In the genomic region with DNA sequence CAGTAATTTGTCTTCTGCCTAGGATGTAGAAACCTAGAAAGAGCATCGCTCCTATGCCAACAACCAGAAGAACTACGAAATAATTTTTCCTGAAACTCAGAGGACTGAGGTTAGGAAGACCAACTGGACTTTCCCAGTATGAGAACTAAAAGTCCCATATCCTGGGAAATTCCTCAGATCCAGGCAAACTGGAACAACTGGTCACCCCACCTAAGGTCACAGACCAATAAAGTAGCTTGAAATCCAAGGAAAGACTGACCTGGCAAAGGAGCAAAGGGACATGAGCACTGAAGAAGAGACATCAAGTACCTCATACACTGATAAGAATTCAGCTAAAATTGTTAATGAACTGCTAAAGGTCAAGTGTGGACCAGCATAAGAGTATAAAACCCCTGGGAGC, we compare ENCODE assay signal across 19 cellular contexts. TPM values are rescaled to one million over a fixed set of nuclear protein-coding genes. Genes with fewer than 3 reads are reported as not detected.
DNase-seq lines count a peak whose midpoint lies in the region; ATAC-seq and TF ChIP-seq lines count a peak whose summit lies in the region.
"Had no signal": no experiment of that assay in that cellular context is flagged by ENCODE, and none has a peak within 500 bp of the region (broad histone marks: within the 10 kb centered on the region; RNA-seq: fewer than 3 reads in every experiment).

No MANE protein-coding gene starts in this region.

- peaks cover 43% of the 10 kb centered on the region for H3K4me1 Mint-ChIP-seq in activated T-helper 17 cell treated with anti-CD3 and anti-CD28 coated beads, Interleukin-2, amount 50 U/mL, for 72 hours

- H2AK5ac ChIP-seq in trophoblast cell (ENCODE audit: low read length), result no peak overlapping the region

- no peak overlapping the region for H4K8ac ChIP-seq in trophoblast cell (ENCODE audit: low read depth, low read length)

- H3K36me3 Mint-ChIP-seq in activated T-helper 17 cell treated with anti-CD3 and anti-CD28 coated beads, Interleukin-2, amount 50 U/mL, for 72 hours (ENCODE audit: low read depth), result peaks cover 7% of the 10 kb centered on the region

- H2BK120ac ChIP-seq in trophoblast cell (ENCODE audit: insufficient read depth, low read length, poor library complexity), result no peak overlapping the region

- no peak overlapping the region for H3K18ac ChIP-seq in trophoblast cell (ENCODE audit: low read length)

- CTCF ChIA-PET in HEK293T (lab: Yijun Ruan, JAX), result no interaction called here

- H3K9me3 Mint-ChIP-seq in activated T-helper 17 cell treated with anti-CD3 and anti-CD28 coated beads, Interleukin-2, amount 50 U/mL, for 72 hours, result peaks cover 9% of the 10 kb centered on the region

- H3K4me2 ChIP-seq in BLaER1 treated with 17β-estradiol and CSF1 and Interleukin-3, amounts not matched to agents 10 nM and 100 nM, result peak overlapping the region in 6 of 11 experiments; percentile 1 to 33 (median 21); a peak in 4 of 22 replicates
- no peak overlapping the region for H3K4me2 ChIP-seq in trophoblast cell (ENCODE audit: low read length)
- H3K4me2 ChIP-seq: PC-9 had no signal

- peak overlapping the region; percentile 25 for H3K4me3 Mint-ChIP-seq in activated T-helper 17 cell treated with anti-CD3 and anti-CD28 coated beads, Interleukin-2, amount 50 U/mL, for 72 hours

- H2BK5ac ChIP-seq in trophoblast cell (ENCODE audit: low read depth, low read length, poor library complexity), result no peak overlapping the region

- no peaks in the 10 kb centered on the region for H3K79me2 ChIP-seq in trophoblast cell (ENCODE audit: control insufficient read depth, insufficient read depth, low read length, poor library complexity)

- H3K27ac Mint-ChIP-seq in activated T-helper 17 cell treated with anti-CD3 and anti-CD28 coated beads, Interleukin-2, amount 50 U/mL, for 72 hours, result peak overlapping the region; percentile 21

- DNase-seq in ELF-1 (ENCODE audit: low read depth, low spot score), result peak; percentile 9
- peak; percentile 60 to 82 for DNase-seq in trophoblast cell
- no peak for DNase-seq in HEK293T (ENCODE audit: extremely low spot score)
- DNase-seq in NCI-H1694 treated with DMSO at 0.1 percent for 48 hours (lab: John Stamatoyannopoulos, UW), result no peak
- DNase-seq: ACHN, DMS153, GF-D8, GOT3, NCI-H1105, NCI-H187, NCI-H226, NCI-H526, PC-9, SIG-M5 had no signal

- no peak overlapping the region for H3K9ac ChIP-seq in BLaER1 treated with 17β-estradiol and CSF1 and Interleukin-3, amounts not matched to agents 10 nM and 100 nM
- no peak overlapping the region for H3K9ac ChIP-seq in trophoblast cell (ENCODE audit: low read length)

- no peaks in the 10 kb centered on the region for H3K27me3 ChIP-seq in BLaER1 treated with 17β-estradiol and CSF1 and Interleukin-3, amounts not matched to agents 10 nM and 100 nM
- H3K27me3 ChIP-seq in trophoblast cell (ENCODE audit: insufficient read depth, low read length), result no peaks in the 10 kb centered on the region

- H3K4me3 ChIP-seq in BLaER1 treated with 17β-estradiol and CSF1 and Interleukin-3, amounts not matched to agents 10 nM and 100 nM, result no peak overlapping the region
- no peak overlapping the region for H3K4me3 ChIP-seq in trophoblast cell (ENCODE audit: low read depth, low read length)
- H3K4me3 ChIP-seq: PC-9 had no signal

- peak overlapping the region in 2 of 11 experiments; percentile 25 to 29; a peak in 1 of 22 replicates for H3K27ac ChIP-seq in BLaER1 treated with 17β-estradiol and CSF1 and Interleukin-3, amounts not matched to agents 10 nM and 100 nM
- H3K27ac ChIP-seq in trophoblast cell (ENCODE audit: low read depth, low read length), result no peak overlapping the region
- H3K27ac ChIP-seq: PC-9, RWPE1 had no signal

- POLR2A ChIA-PET in HEK293T (lab: Yijun Ruan, JAX), result no interaction called here

- H4K12ac ChIP-seq in trophoblast cell (ENCODE audit: low read depth, low read length), result no peak overlapping the region

- no peak overlapping the region for H4K91ac ChIP-seq in trophoblast cell (ENCODE audit: low read depth, low read length)

- no peak overlapping the region for H2AFZ ChIP-seq in trophoblast cell (ENCODE audit: insufficient read depth, low read length, poor library complexity)
- H2AFZ ChIP-seq: PC-9 had no signal

- WGBS in trophoblast cell (ENCODE audit: extremely low coverage, insufficient coverage, insufficient read length), result no CpG with 5 or more reads among the region's 2 CpGs

- no peaks in the 10 kb centered on the region for H3K79me1 ChIP-seq in trophoblast cell (ENCODE audit: low read length)

- no peaks in the 10 kb centered on the region for H3K27me3 Mint-ChIP-seq in activated T-helper 17 cell treated with anti-CD3 and anti-CD28 coated beads, Interleukin-2, amount 50 U/mL, for 72 hours

- H3K9me3 ChIP-seq in BLaER1 treated with 17β-estradiol and CSF1 and Interleukin-3, amounts not matched to agents 10 nM and 100 nM (replicated peaks in 1 of 11), result peaks cover 55 to 99% (median 87%) of the 10 kb centered on the region in 11 experiments
- H3K9me3 ChIP-seq in trophoblast cell (ENCODE audit: insufficient read depth, low read depth, low read length), result peaks cover 3% of the 10 kb centered on the region

- peaks cover 5 to 31% (median 19%) of the 10 kb centered on the region in 10 experiments; a peak in 19 of 20 replicates for H3K4me1 ChIP-seq in BLaER1 treated with 17β-estradiol and CSF1 and Interleukin-3, amounts not matched to agents 10 nM and 100 nM
- peaks cover 0 to 2% of the 10 kb centered on the region in 2 experiments for H3K4me1 ChIP-seq in trophoblast cell (ENCODE audit: control insufficient read depth in 1 of 2, insufficient read depth in 2 of 2, low read length in 2 of 2)
- H3K4me1 ChIP-seq: Caco-2 had no signal

- no peak overlapping the region for H3K14ac ChIP-seq in trophoblast cell (ENCODE audit: low read length)

- H3K4ac ChIP-seq in trophoblast cell (ENCODE audit: low read depth, low read length), result no peak overlapping the region

- H2BK12ac ChIP-seq in trophoblast cell (ENCODE audit: low read length), result no peak overlapping the region

- no peak for ATAC-seq in activated T-helper 17 cell treated with anti-CD3 and anti-CD28 coated beads, Interleukin-2, amount 50 U/mL, for 72 hours (replicated peaks)
- no peak for ATAC-seq in HG03139 (IDR thresholded peaks at IDR 0.05; ENCODE audit: unreplicated experiment)

- H4K20me1 ChIP-seq in BLaER1 treated with 17β-estradiol and CSF1 and Interleukin-3, amounts not matched to agents 10 nM and 100 nM, result no peaks in the 10 kb centered on the region

- peaks cover 18 to 86% (median 55%) of the 10 kb centered on the region in 11 experiments; a peak in 21 of 22 replicates for H3K36me3 ChIP-seq in BLaER1 treated with 17β-estradiol and CSF1 and Interleukin-3, amounts not matched to agents 10 nM and 100 nM
- peaks cover 0 to 2% of the 10 kb centered on the region in 2 experiments for H3K36me3 ChIP-seq in trophoblast cell (ENCODE audit: control insufficient read depth in 1 of 2, insufficient read depth in 2 of 2, low read length in 2 of 2)

- H3K23ac ChIP-seq in trophoblast cell (ENCODE audit: low read length), result no peak overlapping the region

TF ChIP-seq in HEK293T, 16 proteins besides CTCF, POLR2A, EP300 and RAD21:
- no peak for TF ChIP-seq FOXM1 (IDR thresholded peaks at IDR 0.05; ENCODE audit: borderline replicate concordance)
- no peak for TF ChIP-seq FOXA1 (IDR thresholded peaks at IDR 0.05)
- no peak for TF ChIP-seq L3MBTL2 (conservative IDR thresholded peaks at IDR 0.05)
- TF ChIP-seq ZNF384 (IDR thresholded peaks at IDR 0.05), result no peak
- TF ChIP-seq, protein P1, sequence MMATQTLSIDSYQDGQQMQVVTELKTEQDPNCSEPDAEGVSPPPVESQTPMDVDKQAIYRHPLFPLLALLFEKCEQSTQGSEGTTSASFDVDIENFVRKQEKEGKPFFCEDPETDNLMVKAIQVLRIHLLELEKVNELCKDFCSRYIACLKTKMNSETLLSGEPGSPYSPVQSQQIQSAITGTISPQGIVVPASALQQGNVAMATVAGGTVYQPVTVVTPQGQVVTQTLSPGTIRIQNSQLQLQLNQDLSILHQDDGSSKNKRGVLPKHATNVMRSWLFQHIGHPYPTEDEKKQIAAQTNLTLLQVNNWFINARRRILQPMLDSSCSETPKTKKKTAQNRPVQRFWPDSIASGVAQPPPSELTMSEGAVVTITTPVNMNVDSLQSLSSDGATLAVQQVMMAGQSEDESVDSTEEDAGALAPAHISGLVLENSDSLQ (IDR thresholded peaks at IDR 0.05), result no peak
TF ChIP-seq in HEK293T: peak in this region for 0.

RNA-seq across cellular contexts. Expression of a gene that starts 6.6 kb away (rescaled TPM):
- total RNA-seq in activated T-helper 17 cell treated with anti-CD3 and anti-CD28 coated beads, Interleukin-2, amount 50 U/mL, for 72 hours, result 10 to 100 TPM; 18.1 to 26.8 TPM
- polyA plus RNA-seq in trophoblast cell (2013), result 30.4 and 31.7 TPM in 2 replicates

Comparison
In these comparisons a context has a peak if more than half of its experiments do, and no peak if none do; other contexts are left out.
1. DNase-seq: peak in ELF-1 (single experiment) and trophoblast cell (2 of 2); none in HEK293T (single experiment) and NCI-H1694 treated with DMSO at 0.1 percent for 48 hours (single experiment).